Comparison of ENCODE assay signal across 8 cellular contexts in genomic region chr9:92294297-92294676, GRCh38. TPM values are rescaled to one million over a fixed set of nuclear protein-coding genes. Genes with fewer than 3 reads are reported as not detected.
DNase-seq lines count a peak whose midpoint lies in the region; ATAC-seq, FAIRE-seq and TF ChIP-seq lines count a peak whose summit lies in the region.

No MANE protein-coding gene starts in this region.

- peak overlapping the region; percentile 81 for H3K4me2 ChIP-seq in GM12878 (ENCODE audit: control insufficient read depth, insufficient read depth)

- no peaks in the 10 kb centered on the region for H3K27me3 ChIP-seq in GM12878 (replicated peaks in 1 of 2; ENCODE audit: control insufficient read depth in 2 of 2, insufficient read depth in 2 of 2, low read length in 1 of 2)
- H3K27me3 ChIP-seq in layer of hippocampus (ENCODE audit: control insufficient read depth, insufficient read depth, low read length) = no peaks in the 10 kb centered on the region

- H3K27ac ChIP-seq in GM12878 (ENCODE audit: control insufficient read depth, insufficient read depth) (peak overlapping the region; percentile 71), layer of hippocampus (ENCODE audit: low read depth, low read length) (peak overlapping the region; percentile 43)

- H3K9me3 ChIP-seq in GM12878 (replicated peaks; ENCODE audit: control insufficient read depth, insufficient read depth, low read length) = no peaks in the 10 kb centered on the region

- H3K9ac ChIP-seq in GM12878 (ENCODE audit: control insufficient read depth, insufficient read depth, low read length) = peak overlapping the region; percentile 88

- H3K4me1 Mint-ChIP-seq in stimulated activated naive CD8-positive, alpha-beta T cell treated with anti-CD3 and anti-CD28 coated beads, Interleukin-15, amount 100 ng/mL, for 72 hours = peaks cover 79% of the 10 kb centered on the region

- TF ChIP-seq RAD21 in GM12878 (IDR thresholded peaks at IDR 0.05; ENCODE audit: insufficient read depth, low read depth, low read length) = no peak

- H3K79me2 ChIP-seq in GM12878 (ENCODE audit: control insufficient read depth, insufficient read depth, low read length) = peaks cover 58% of the 10 kb centered on the region

- H3K36me3 ChIP-seq in GM12878 (ENCODE audit: control insufficient read depth in 2 of 2, insufficient read depth in 2 of 2, low read length in 1 of 2) = peaks cover 0 to 18% of the 10 kb centered on the region in 2 experiments; a peak in 3 of 4 replicates

- H3K4me3 Mint-ChIP-seq in stimulated activated naive CD8-positive, alpha-beta T cell treated with anti-CD3 and anti-CD28 coated beads, Interleukin-15, amount 100 ng/mL, for 72 hours = peak overlapping the region; percentile 98 to 99

- no peak for FAIRE-seq in GM12878 (lab: Jason Lieb, UNC)

- peak; percentile 19 for DNase-seq in NCI-H1105 treated with DMSO at 0.1 percent for 48 hours (lab: John Stamatoyannopoulos, UW)
- no peak for DNase-seq in NCI-H1105 (lab: John Stamatoyannopoulos, UW)
- DNase-seq in NCI-H69 (lab: John Stamatoyannopoulos, UW) = peak; percentile 53
- no peak for DNase-seq in GM12878 (ENCODE audit: low read depth, low spot score)
- peak; percentile 27 to 28 for DNase-seq in stimulated activated naive CD8-positive, alpha-beta T cell treated with anti-CD3 and anti-CD28 coated beads, Interleukin-15, amount 100 ng/mL, for 72 hours
- no peak for DNase-seq in iPS-NIHi11 (ENCODE audit: low spot score)

- RAD21 ChIA-PET in GM12878 (lab: Charles Lee; ENCODE audit: unreplicated experiment) = no interaction called here

- CTCF ChIA-PET in GM12878 (lab: Yijun Ruan, JAX) = interaction anchor here (2.3 kb wide), 1 partner anchor 156 kb away, joined by 6 read pairs; no protein-coding TSS in a partner anchor

- H3K27me3 Mint-ChIP-seq in stimulated activated naive CD8-positive, alpha-beta T cell treated with anti-CD3 and anti-CD28 coated beads, Interleukin-15, amount 100 ng/mL, for 72 hours = no peaks in the 10 kb centered on the region

- BruUV-seq in GM12878 (replicated peaks; lab: Mats Ljungman, UMichigan) = no TSS peak

- no peak for TF ChIP-seq EP300 in GM12878 (IDR thresholded peaks at IDR 0.05; ENCODE audit: borderline replicate concordance in 1 of 2, control insufficient read depth in 1 of 2, low read depth in 2 of 2, low read length in 2 of 2)

- H3K9me3 Mint-ChIP-seq in stimulated activated naive CD8-positive, alpha-beta T cell treated with anti-CD3 and anti-CD28 coated beads, Interleukin-15, amount 100 ng/mL, for 72 hours = no peaks in the 10 kb centered on the region

- ATAC-seq in GM12878 = peak; percentile 24
- no peak for ATAC-seq in stimulated activated naive CD8-positive, alpha-beta T cell treated with anti-CD3 and anti-CD28 coated beads, Interleukin-15, amount 100 ng/mL, for 72 hours
- no peak for ATAC-seq in HG02938 (IDR thresholded peaks at IDR 0.05; ENCODE audit: unreplicated experiment)

- H4K20me1 ChIP-seq in GM12878 (ENCODE audit: control insufficient read depth, insufficient read depth) = no peaks in the 10 kb centered on the region

- peak overlapping the region; percentile 76 for H2AFZ ChIP-seq in GM12878 (ENCODE audit: control insufficient read depth, low read depth, low read length)

- POLR2A ChIA-PET in GM12878 (lab: Charles Lee) = interaction anchor here (1.6 kb wide), 1 partner anchor 32 kb away, joined by 4 read pairs; no protein-coding TSS in a partner anchor

- no peak for TF ChIP-seq CTCF in GM12878 (IDR thresholded peaks at IDR 0.05 in 2 of 3, conservative IDR thresholded peaks at IDR 0.05 in 1 of 3; ENCODE audit: control insufficient read depth in 2 of 3, extremely low read depth in 1 of 3, insufficient read depth in 1 of 3, low read depth in 3 of 3, low read length in 3 of 3)

- H3K4me1 ChIP-seq in GM12878 (ENCODE audit: control insufficient read depth, insufficient read depth, low read length) = peaks cover 16% of the 10 kb centered on the region

- no peak for TF ChIP-seq POLR2A in GM12878 (IDR thresholded peaks at IDR 0.05; ENCODE audit: low read depth, low read length)

- intact Hi-C loops in GM12878 (cut with micrococcal nuclease; ENCODE audit: unreplicated experiment) = no loop called here

- peak overlapping the region; percentile 85 for H3K4me3 ChIP-seq in GM12878

- WGBS in GM12878 (ENCODE audit: insufficient coverage, insufficient replicate concordance, low lambda C conversion rate, missing lambda C conversion rate) = 12% methylated on average over 13 of the region's 13 CpGs

- in situ Hi-C loops in GM12878 (cut with MboI) = no loop called here

- SMC1A ChIA-PET in GM12878 (lab: Charles Lee; ENCODE audit: uncharacterized antibody, unreplicated experiment) = interaction anchor here (1.0 kb wide), 1 partner anchor 74 kb away, joined by 3 read pairs; no protein-coding TSS in a partner anchor

- H3K27ac Mint-ChIP-seq in stimulated activated naive CD8-positive, alpha-beta T cell treated with anti-CD3 and anti-CD28 coated beads, Interleukin-15, amount 100 ng/mL, for 72 hours = peak overlapping the region; percentile 100

TF ChIP-seq in GM12878, 131 proteins besides CTCF, POLR2A, EP300 and RAD21 (continues in another document):
- no peak for TF ChIP-seq ATF2 (IDR thresholded peaks at IDR 0.05; ENCODE audit: low read length)
- TF ChIP-seq BRCA1 (IDR thresholded peaks at IDR 0.05; ENCODE audit: low read depth, low read length) = no peak
- no peak for TF ChIP-seq WRNIP1 (IDR thresholded peaks at IDR 0.05; ENCODE audit: borderline replicate concordance, low read depth, low read length)

RNA-seq across cellular contexts. Expression of gene IARS1, which starts 0.8 kb away (rescaled TPM):
- total RNA-seq in GM12878 (2013; cell fraction: nucleolus; rRNA removed) = 644 and 645 TPM in 2 replicates
- total RNA-seq in GM12878 (2014; rRNA removed) (192 and 241 TPM in 2 replicates), GM12878 (2014; rRNA removed; fragmentation: Illumina TruSeq; extraction: Trizol) (227 and 229 TPM in 2 replicates), GM12878 (2021) (140 and 144 TPM in 2 replicates)
- 64.1 TPM for polyA plus RNA-seq in GM12878 (2011; ENCODE audit: low read depth)
- polyA plus RNA-seq in GM12878 (2011; rRNA removed) (80.0 and 83.1 TPM in 2 replicates), GM12878 (2014; fragmentation: Illumina TruSeq; extraction: Trizol) (162 and 188 TPM in 2 replicates), GM12878 (2014; fragmentation: Nextera tagmentation; extraction: Ambion mirVana) (10 to 100 TPM; 71.0 to 78.8 TPM), GM12878 (2014; rRNA removed) (92.4 and 98.0 TPM in 2 replicates), GM12878 (2016; fragmentation: Nextera tagmentation; extraction: Ambion mirVana) (100 to 1,000 TPM; 180 to 196 TPM)
- polyA plus RNA-seq in GM12878 (2011; cell fraction: cytosol; rRNA removed) = 59.8 and 75.8 TPM in 2 replicates
- polyA plus RNA-seq in GM12878 (2011; cell fraction: nucleus; rRNA removed) = 172 and 185 TPM in 2 replicates
- 64.6 and 85.2 TPM in 2 replicates for polyA plus RNA-seq in GM12878 (2012)
- polyA minus RNA-seq in GM12878 (2011; rRNA and poly(A)+ RNA removed) = 117 and 174 TPM in 2 replicates
- polyA minus RNA-seq in GM12878 (2011; cell fraction: cytosol; rRNA and poly(A)+ RNA removed) = 62.0 and 67.0 TPM in 2 replicates
- polyA minus RNA-seq in GM12878 (2011; cell fraction: nucleus; rRNA and poly(A)+ RNA removed) = 107 and 146 TPM in 2 replicates

RNA-seq across cellular contexts. Expression of gene NOL8, which starts 30.9 kb away (rescaled TPM):
- total RNA-seq in GM12878 (2013; cell fraction: nucleolus; rRNA removed) = 163 and 178 TPM in 2 replicates
- total RNA-seq in GM12878 (2014; rRNA removed) = 35.4 and 37.4 TPM in 2 replicates
- total RNA-seq in GM12878 (2014; rRNA removed; fragmentation: Illumina TruSeq; extraction: Trizol) = 41.6 and 46.1 TPM in 2 replicates
- total RNA-seq in GM12878 (2021) = 34.4 and 35.3 TPM in 2 replicates
- 16.3 TPM for polyA plus RNA-seq in GM12878 (2011; ENCODE audit: low read depth)
- polyA plus RNA-seq in GM12878 (2011; rRNA removed) = 34.9 and 55.5 TPM in 2 replicates
- 9.4 and 11.9 TPM in 2 replicates for polyA plus RNA-seq in GM12878 (2011; cell fraction: cytosol; rRNA removed)
- 51.7 and 67.1 TPM in 2 replicates for polyA plus RNA-seq in GM12878 (2011; cell fraction: nucleus; rRNA removed)
- polyA plus RNA-seq in GM12878 (2012) = 25.5 and 27.8 TPM in 2 replicates
- 55.5 and 62.8 TPM in 2 replicates for polyA plus RNA-seq in GM12878 (2014; fragmentation: Illumina TruSeq; extraction: Trizol)
- polyA plus RNA-seq in GM12878 (2014; fragmentation: Nextera tagmentation; extraction: Ambion mirVana) = 10 to 100 TPM; 55.9 to 58.6 TPM
- 23.3 and 33.6 TPM in 2 replicates for polyA plus RNA-seq in GM12878 (2014; rRNA removed)
- 10 to 100 TPM; 52.3 to 54.4 TPM for polyA plus RNA-seq in GM12878 (2016; fragmentation: Nextera tagmentation; extraction: Ambion mirVana)
- 40.5 and 64.7 TPM in 2 replicates for polyA minus RNA-seq in GM12878 (2011; rRNA and poly(A)+ RNA removed)
- 11.9 and 16.8 TPM in 2 replicates for polyA minus RNA-seq in GM12878 (2011; cell fraction: cytosol; rRNA and poly(A)+ RNA removed)
- 42.4 and 61.9 TPM in 2 replicates for polyA minus RNA-seq in GM12878 (2011; cell fraction: nucleus; rRNA and poly(A)+ RNA removed)

RNA-seq across cellular contexts. Expression of gene CENPP, which starts 31.5 kb away (rescaled TPM):
- 38.2 and 39.9 TPM in 2 replicates for total RNA-seq in GM12878 (2013; cell fraction: nucleolus; rRNA removed)
- total RNA-seq in GM12878 (2014; rRNA removed) (20.3 and 24.2 TPM in 2 replicates), GM12878 (2014; rRNA removed; fragmentation: Illumina TruSeq; extraction: Trizol) (22.1 and 24.5 TPM in 2 replicates), GM12878 (2021) (17.5 and 19.3 TPM in 2 replicates)
- polyA plus RNA-seq in GM12878 (2011; ENCODE audit: low read depth) = 5.2 TPM
- polyA plus RNA-seq in GM12878 (2011; rRNA removed) (13.2 and 21.0 TPM in 2 replicates), GM12878 (2014; fragmentation: Illumina TruSeq; extraction: Trizol) (26.9 and 28.1 TPM in 2 replicates), GM12878 (2014; fragmentation: Nextera tagmentation; extraction: Ambion mirVana) (10 to 100 TPM in 1 of 2 experiments, 1 to 10 TPM in 1; 9.4 to 11.7 TPM), GM12878 (2014; rRNA removed) (14.9 and 15.2 TPM in 2 replicates), GM12878 (2016; fragmentation: Nextera tagmentation; extraction: Ambion mirVana) (10 to 100 TPM; 30.2 to 31.4 TPM)
- 3.8 and 5.9 TPM in 2 replicates for polyA plus RNA-seq in GM12878 (2011; cell fraction: cytosol; rRNA removed)
- 6.4 and 9.9 TPM in 2 replicates for polyA plus RNA-seq in GM12878 (2011; cell fraction: nucleus; rRNA removed)
- polyA plus RNA-seq in GM12878 (2012) = 7.6 and 10.6 TPM in 2 replicates
- polyA minus RNA-seq in GM12878 (2011; rRNA and poly(A)+ RNA removed) = 6.6 and 8.0 TPM in 2 replicates
- 1.6 and 1.9 TPM in 2 replicates for polyA minus RNA-seq in GM12878 (2011; cell fraction: cytosol; rRNA and poly(A)+ RNA removed)
- 13.9 and 29.1 TPM in 2 replicates for polyA minus RNA-seq in GM12878 (2011; cell fraction: nucleus; rRNA and poly(A)+ RNA removed)

Comparison
In these comparisons a context has a peak if more than half of its experiments do, and no peak if none do; other contexts are left out.
1. DNase-seq: peak in NCI-H1105 treated with DMSO at 0.1 percent for 48 hours (single experiment), NCI-H69 (single experiment) and stimulated activated naive CD8-positive, alpha-beta T cell treated with anti-CD3 and anti-CD28 coated beads, Interleukin-15, amount 100 ng/mL, for 72 hours (2 of 2); none in NCI-H1105 (single experiment), GM12878 (single experiment) and iPS-NIHi11 (single experiment).